In genomic region chrX:65671966-65672365, GRCh38 we compare ENCODE assay signal across 11 cellular contexts. TPM values are rescaled to one million over a fixed set of nuclear protein-coding genes. Genes with fewer than 3 reads are reported as not detected.
A peak's percentile ranks its signal among the peaks of the same experiment; 100 is the strongest.
DNase-seq lines count a peak whose midpoint lies in the region; ATAC-seq and TF ChIP-seq lines count a peak whose summit lies in the region.
"Had no signal": no experiment of that assay in that cellular context is flagged by ENCODE, and none has a peak within 500 bp of the region (broad histone marks: within the 10 kb centered on the region; RNA-seq: fewer than 3 reads in every experiment).

No MANE protein-coding gene starts in this region.

- intact Hi-C loops in CD4-positive, alpha-beta T cell (cut with DNase I, micrococcal nuclease) = loop anchor here in 1 of 2 experiments (5.0 kb wide), 1 partner anchor 45 kb away; no protein-coding TSS in a partner anchor
- intact Hi-C loops in psoas muscle (cut with DNase I) = no loop called here
- intact Hi-C loops in head of caudate nucleus (cut with DNase I) = no loop called here

- H3K36me3 Mint-ChIP-seq in CD4-positive, alpha-beta T cell (ENCODE audit: low read depth) = peaks cover 84% of the 10 kb centered on the region

- no peaks in the 10 kb centered on the region for H3K27me3 Mint-ChIP-seq in CD4-positive, alpha-beta T cell

- peak overlapping the region; percentile 93 for H3K27ac Mint-ChIP-seq in CD4-positive, alpha-beta T cell

- no peak for TF ChIP-seq CTCF in CD4-positive, alpha-beta T cell (IDR thresholded peaks at IDR 0.05)
- TF ChIP-seq CTCF in MM.1S (IDR thresholded peaks at IDR 0.05; ENCODE audit: low read length) (no peak), psoas muscle (IDR thresholded peaks at IDR 0.05) (no peak), foreskin fibroblast (IDR thresholded peaks at IDR 0.05; ENCODE audit: low read depth, low read length) (no peak)

- H3K27me3 ChIP-seq in CD4-positive, alpha-beta T cell (ENCODE audit: control insufficient read depth, insufficient read depth, low read length) = no peaks in the 10 kb centered on the region
- H3K27me3 ChIP-seq in MM.1S (replicated peaks; ENCODE audit: insufficient read depth, low read length) (no peaks in the 10 kb centered on the region), duodenal mucosa (ENCODE audit: control insufficient read depth in 1 of 2, insufficient read depth in 2 of 2, low read length in 2 of 2) (no peaks in the 10 kb centered on the region), psoas muscle (ENCODE audit: insufficient read depth in 3 of 3, low read length in 2 of 3) (no peaks in the 10 kb centered on the region)

- peaks cover 47% of the 10 kb centered on the region for H3K4me1 ChIP-seq in MM.1S (ENCODE audit: low read length)
- H3K4me1 ChIP-seq in duodenal mucosa (ENCODE audit: control insufficient read depth in 1 of 2, insufficient read depth in 2 of 2, low read length in 2 of 2) = peaks cover 17 to 21% of the 10 kb centered on the region in 2 donors
- H3K4me1 ChIP-seq in psoas muscle = peaks cover 36% of the 10 kb centered on the region

- no peaks in the 10 kb centered on the region; the same call in 1 of the 2 replicates for H3K36me3 ChIP-seq in MM.1S (replicated peaks; ENCODE audit: insufficient read depth, low read length)
- H3K36me3 ChIP-seq in duodenal mucosa (ENCODE audit: control insufficient read depth in 1 of 2, insufficient read depth in 2 of 2, low read length in 2 of 2) = no peaks in the 10 kb centered on the region
- H3K36me3 ChIP-seq in psoas muscle (ENCODE audit: insufficient read depth in 1 of 2, low read depth in 1 of 2) = no peaks in the 10 kb centered on the region

- H3F3A ChIP-seq in MM.1S (ENCODE audit: insufficient read depth, low read length) = peaks cover 10% of the 10 kb centered on the region; the same call in 1 of the 2 replicates

- DNase-seq in CD4-positive, alpha-beta T cell = no peak
- DNase-seq in MM.1S (no peak), psoas muscle (no peak), head of caudate nucleus (no peak), foreskin fibroblast (no peak)
- DNase-seq in stimulated activated naive CD4-positive, alpha-beta T cell treated with Interleukin-2 at 50 U/mL for 16 hours (lab: John Stamatoyannopoulos, UW) = no peak
- DNase-seq: midbrain, NCI-H1092 had no signal

- CTCF ChIA-PET in CD4-positive, alpha-beta T cell (lab: Charles Lee) = interaction anchor here (1.7 to 1.8 kb wide), 2 partner anchors 32 to 35 kb away, joined by 5 read pairs; no protein-coding TSS in a partner anchor

- peak overlapping the region; percentile 46 for H3K27ac ChIP-seq in CD4-positive, alpha-beta T cell (ENCODE audit: low read depth, low read length)
- H3K27ac ChIP-seq in MM.1S (ENCODE audit: low read length) = no peak overlapping the region
- peak overlapping the region; percentile 50 for H3K27ac ChIP-seq in duodenal mucosa (ENCODE audit: low read depth, low read length)
- peak overlapping the region; percentile 53 for H3K27ac ChIP-seq in psoas muscle

- no peak for ATAC-seq in CD4-positive, alpha-beta T cell (ENCODE audit: poor library complexity)
- ATAC-seq in psoas muscle = no peak
- ATAC-seq in HG03521 (IDR thresholded peaks at IDR 0.05; ENCODE audit: unreplicated experiment) = no peak
- ATAC-seq: Panc1 had no signal

- no peaks in the 10 kb centered on the region for H3K9me3 Mint-ChIP-seq in CD4-positive, alpha-beta T cell

- peaks cover 8% of the 10 kb centered on the region; the same call in 1 of the 2 replicates for H4K20me1 ChIP-seq in MM.1S (ENCODE audit: insufficient read depth, low read length)

- peak overlapping the region; percentile 43; the same call in 1 of the 2 replicates for H3K4me2 ChIP-seq in MM.1S (ENCODE audit: low read depth, low read length)

- H3K79me2 ChIP-seq in MM.1S (ENCODE audit: low read length) = peaks cover 93% of the 10 kb centered on the region

- H2AFZ ChIP-seq in MM.1S (ENCODE audit: low read length) = no peak overlapping the region

- H3K9ac ChIP-seq in MM.1S (ENCODE audit: low read length) (no peak overlapping the region), duodenal mucosa (ENCODE audit: low read depth in 1 of 2, low read length in 2 of 2) (peak overlapping the region in 1 of 2 donors; percentile 6)

- no peak overlapping the region for H3K4me3 ChIP-seq in MM.1S (ENCODE audit: low read length)
- H3K4me3 ChIP-seq in duodenal mucosa (ENCODE audit: low read depth in 1 of 2, low read length in 2 of 2) = no peak overlapping the region
- H3K4me3 ChIP-seq in psoas muscle = peak overlapping the region; percentile 84
- H3K4me3 ChIP-seq in foreskin fibroblast (ENCODE audit: low read depth in 1 of 2, low read length in 2 of 2) = peak overlapping the region in 1 of 2 donors; percentile 20

- peaks cover 83% of the 10 kb centered on the region for H3K4me1 Mint-ChIP-seq in CD4-positive, alpha-beta T cell (ENCODE audit: low read depth)

- no peaks in the 10 kb centered on the region for H3K9me2 ChIP-seq in MM.1S (replicated peaks; ENCODE audit: insufficient read depth, low read length)

- no peaks in the 10 kb centered on the region for H3K9me3 ChIP-seq in CD4-positive, alpha-beta T cell (ENCODE audit: control insufficient read depth, low read length)
- H3K9me3 ChIP-seq in MM.1S (replicated peaks; ENCODE audit: insufficient read depth, low read length) (no peaks in the 10 kb centered on the region), duodenal mucosa (ENCODE audit: control insufficient read depth in 1 of 2, low read length in 2 of 2) (no peaks in the 10 kb centered on the region), psoas muscle (no peaks in the 10 kb centered on the region)

- POLR2A ChIA-PET in CD4-positive, alpha-beta T cell (lab: Charles Lee) = interaction anchor here (1.3 to 2.2 kb wide), 4 partner anchors 14 to 75 kb away, joined by 3 to 7 read pairs (median 4); no protein-coding TSS in a partner anchor

- 6 to 14% (median 8%) methylated on average over 1 of the region's 1 CpG for WGBS in psoas muscle, 3 donors

- H3K4me3 Mint-ChIP-seq in CD4-positive, alpha-beta T cell = peak overlapping the region; percentile 87

RNA-seq across cellular contexts. Expression of gene MSN, which starts 4.5 kb away (rescaled TPM):
- 100 to 1,000 TPM; 268 to 273 TPM for total RNA-seq in CD4-positive, alpha-beta T cell
- 100 to 1,000 TPM in 1 of 4 donors, 10 to 100 TPM in 3; 66.0 to 101 (median 84.1) TPM for total RNA-seq in psoas muscle
- 100 to 1,000 TPM in 1 of 3 donors, 10 to 100 TPM in 2; 31.4 to 133 (median 36.1) TPM for polyA plus RNA-seq in psoas muscle
